Comparison of ENCODE assay signal across 2 cellular contexts in the genomic region with DNA sequence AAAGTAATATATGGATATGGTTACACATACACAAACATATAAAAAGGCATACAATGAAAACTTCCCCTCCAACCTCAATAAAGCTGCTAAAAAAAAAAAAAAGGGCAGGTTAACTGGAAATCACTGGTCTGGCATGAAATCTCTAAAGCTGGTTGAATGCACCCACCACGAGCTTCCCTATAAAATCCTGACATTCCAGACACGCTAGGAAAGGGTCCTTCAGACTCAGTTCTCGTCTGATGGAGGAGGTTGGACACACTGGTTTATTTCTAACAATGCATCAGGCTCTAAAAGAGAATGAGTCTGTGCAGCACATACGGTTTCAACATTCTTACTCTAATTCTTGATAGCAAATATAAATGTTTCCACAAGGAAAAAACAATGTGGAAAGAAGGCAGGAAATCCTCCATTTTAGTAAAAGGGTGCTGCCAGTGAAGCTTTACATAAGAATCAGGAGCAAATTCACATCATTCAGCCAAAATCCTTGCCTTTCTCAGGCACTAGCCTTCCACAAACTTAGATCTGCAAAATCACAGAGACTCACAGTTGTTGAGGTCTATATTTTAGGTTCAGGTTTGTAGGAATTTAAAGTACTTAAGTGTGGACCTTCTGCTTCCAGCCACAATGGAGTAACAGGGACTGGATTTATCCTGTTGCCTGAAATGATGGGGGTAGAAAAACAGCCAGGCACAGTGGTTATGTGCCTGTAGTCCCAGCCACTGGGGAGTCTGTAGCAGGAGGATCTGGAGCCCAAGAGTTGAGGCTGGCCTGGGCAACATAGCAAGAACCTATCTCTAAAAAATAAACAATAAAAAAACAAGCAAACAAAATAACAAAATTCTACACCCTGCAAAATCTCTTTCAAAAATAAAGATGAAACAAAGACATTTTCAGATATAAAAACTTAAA.
TF ChIP-seq lines count a peak whose summit lies in the region.

No MANE protein-coding gene starts in this region.

TF ChIP-seq in IMR-90, 13 proteins besides CTCF, POLR2A, EP300 and RAD21:
- TF ChIP-seq RFX5 (IDR thresholded peaks at IDR 0.05; ENCODE audit: low read depth, low read length) (no peak), FOS (IDR thresholded peaks at IDR 0.05; ENCODE audit: low read depth, low read length) (no peak), CEBPB (IDR thresholded peaks at IDR 0.05; ENCODE audit: low read depth, low read length) (no peak), SMC3 (IDR thresholded peaks at IDR 0.05; ENCODE audit: low read depth, low read length) (no peak), BHLHE40 (IDR thresholded peaks at IDR 0.05; ENCODE audit: low read depth, low read length) (no peak), MAZ (IDR thresholded peaks at IDR 0.05; ENCODE audit: borderline replicate concordance, low read depth, low read length) (no peak), ELK1 (IDR thresholded peaks at IDR 0.05; ENCODE audit: borderline replicate concordance, low read depth, low read length) (no peak), MXI1 (IDR thresholded peaks at IDR 0.05; ENCODE audit: borderline replicate concordance, low read depth, low read length) (no peak), CHD1 (IDR thresholded peaks at IDR 0.05; ENCODE audit: low read depth, low read length) (no peak), NFE2L2 (IDR thresholded peaks at IDR 0.05; ENCODE audit: low read depth, low read length) (no peak), MAFK (IDR thresholded peaks at IDR 0.05; ENCODE audit: low read depth, low read length) (no peak), RCOR1 (IDR thresholded peaks at IDR 0.05; ENCODE audit: insufficient replicate concordance, low read length) (no peak)
- TF ChIP-seq, protein P1, sequence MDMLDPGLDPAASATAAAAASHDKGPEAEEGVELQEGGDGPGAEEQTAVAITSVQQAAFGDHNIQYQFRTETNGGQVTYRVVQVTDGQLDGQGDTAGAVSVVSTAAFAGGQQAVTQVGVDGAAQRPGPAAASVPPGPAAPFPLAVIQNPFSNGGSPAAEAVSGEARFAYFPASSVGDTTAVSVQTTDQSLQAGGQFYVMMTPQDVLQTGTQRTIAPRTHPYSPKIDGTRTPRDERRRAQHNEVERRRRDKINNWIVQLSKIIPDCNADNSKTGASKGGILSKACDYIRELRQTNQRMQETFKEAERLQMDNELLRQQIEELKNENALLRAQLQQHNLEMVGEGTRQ (IDR thresholded peaks at IDR 0.05; ENCODE audit: low read depth, low read length), result no peak

TF ChIP-seq in endothelial cell of umbilical vein, 7 proteins besides CTCF, POLR2A, EP300 and RAD21:
- TF ChIP-seq POLR2AphosphoS5 (IDR thresholded peaks at IDR 0.05; ENCODE audit: insufficient read depth, low read depth, low read length), result no peak
- TF ChIP-seq MYC (IDR thresholded peaks at IDR 0.05; ENCODE audit: low read depth, low read length), result no peak
- TF ChIP-seq, protein P2, sequence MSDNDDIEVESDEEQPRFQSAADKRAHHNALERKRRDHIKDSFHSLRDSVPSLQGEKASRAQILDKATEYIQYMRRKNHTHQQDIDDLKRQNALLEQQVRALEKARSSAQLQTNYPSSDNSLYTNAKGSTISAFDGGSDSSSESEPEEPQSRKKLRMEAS (IDR thresholded peaks at IDR 0.05; ENCODE audit: insufficient read depth, insufficient read length), result no peak
- TF ChIP-seq EZH2 (IDR thresholded peaks at IDR 0.05; ENCODE audit: borderline replicate concordance, low read depth, low read length, severe bottlenecking), result no peak
- TF ChIP-seq FOS (IDR thresholded peaks at IDR 0.05; ENCODE audit: borderline replicate concordance, insufficient read depth, low read length), result no peak
- no peak for TF ChIP-seq GATA2 (IDR thresholded peaks at IDR 0.05; ENCODE audit: insufficient read depth, insufficient read length, low read depth, low read length)
- no peak for TF ChIP-seq JUN (IDR thresholded peaks at IDR 0.05; ENCODE audit: borderline replicate concordance, insufficient read depth, insufficient read length, low read depth)
TF ChIP-seq in endothelial cell of umbilical vein: peak in this region for 0.
